ENCODE assay signal across 16 cellular contexts in the genomic region with DNA sequence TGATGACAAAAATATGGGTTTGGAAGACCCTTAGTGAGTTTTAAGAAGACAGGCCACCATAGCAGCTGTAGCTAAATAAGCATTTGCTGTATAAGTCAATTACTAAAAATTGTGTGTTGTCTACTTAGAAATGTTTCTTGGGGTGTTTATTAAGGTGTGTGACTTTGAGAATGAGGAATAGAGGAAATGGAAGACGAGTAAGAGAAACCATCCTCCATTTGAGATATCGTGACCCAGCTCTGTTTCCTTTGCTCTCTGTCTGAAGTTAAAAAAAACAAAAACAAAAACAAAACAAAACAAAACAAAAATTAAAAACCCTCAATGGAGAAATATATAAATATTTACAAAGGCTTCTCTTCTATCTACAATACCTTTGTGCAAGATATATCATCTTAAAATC. TPM values are rescaled to one million over a fixed set of nuclear protein-coding genes. Genes with fewer than 3 reads are reported as not detected.
A peak's percentile ranks its signal among the peaks of the same experiment; 100 is the strongest.
DNase-seq lines count a peak whose midpoint lies in the region; ATAC-seq, FAIRE-seq and TF ChIP-seq lines count a peak whose summit lies in the region.
"Had no signal": no experiment of that assay in that cellular context is flagged by ENCODE, and none has a peak within 500 bp of the region (broad histone marks: within the 10 kb centered on the region; RNA-seq: fewer than 3 reads in every experiment).

No MANE protein-coding gene starts in this region.

- peaks cover 1% of the 10 kb centered on the region for H3K36me3 Mint-ChIP-seq in activated naive CD4-positive, alpha-beta T cell treated with anti-CD3 and anti-CD28 coated beads for 36 hours (ENCODE audit: low read depth)

- no peak for TF ChIP-seq CTCF in PC-3 (conservative IDR thresholded peaks at IDR 0.05; ENCODE audit: low read depth, low read length)
- no peak for TF ChIP-seq CTCF in upper lobe of right lung (IDR thresholded peaks at IDR 0.05)

- peak overlapping the region; percentile 97 for H3K27ac Mint-ChIP-seq in activated naive CD4-positive, alpha-beta T cell treated with anti-CD3 and anti-CD28 coated beads for 36 hours
- H3K27ac Mint-ChIP-seq: nephron progenitor cell had no signal

- H3K9me2 ChIP-seq in PC-3 (replicated peaks; ENCODE audit: low read length), result no peaks in the 10 kb centered on the region

- H3K27me3 ChIP-seq in PC-3 (ENCODE audit: low read length) (no peaks in the 10 kb centered on the region), upper lobe of right lung (no peaks in the 10 kb centered on the region)
- H3K27me3 ChIP-seq: testis had no signal

- BruUV-seq in PC-3 (replicated peaks; lab: Mats Ljungman, UMichigan), result no TSS peak

- DNase-seq in activated naive CD4-positive, alpha-beta T cell treated with anti-CD3 and anti-CD28 coated beads for 36 hours, result no peak
- no peak for DNase-seq in activated naive CD4-positive, alpha-beta T cell treated with Interleukin-2 at 50 U/mL for 16 hours
- DNase-seq in PC-3, result no peak
- no peak for DNase-seq in upper lobe of right lung
- DNase-seq in dedifferentiated amniotic fluid mesenchymal stem cell (ENCODE audit: extremely low spot score), result no peak
- DNase-seq: activated CD4-positive, CD25-positive, alpha-beta regulatory T cell treated with anti-CD3 and anti-CD28 coated beads, Interleukin-2, amount 50 U/mL, for 72 hours; left ventricle myocardium superior; NCI-H69; nephron progenitor cell; testis had no signal

- H2AFZ ChIP-seq in PC-3 (ENCODE audit: low read length), result no peak overlapping the region

- H3K4me3 ChIP-seq in PC-3 (ENCODE audit: low read length), result no peak overlapping the region
- H3K4me3 ChIP-seq in upper lobe of right lung, result no peak overlapping the region
- H3K4me3 ChIP-seq: testis had no signal

- H3K4me3 Mint-ChIP-seq in activated naive CD4-positive, alpha-beta T cell treated with anti-CD3 and anti-CD28 coated beads for 36 hours, result peak overlapping the region; percentile 79
- H3K4me3 Mint-ChIP-seq: nephron progenitor cell had no signal

- H4K20me1 ChIP-seq in PC-3 (ENCODE audit: low read length), result no peaks in the 10 kb centered on the region

- H3K4me2 ChIP-seq in PC-3 (ENCODE audit: low read length), result no peak overlapping the region

- peak; percentile 61 for FAIRE-seq in colon (lab: Jason Lieb, UNC)
- FAIRE-seq: bronchial epithelial cell had no signal

- no peaks in the 10 kb centered on the region for H3K9me3 Mint-ChIP-seq in activated naive CD4-positive, alpha-beta T cell treated with anti-CD3 and anti-CD28 coated beads for 36 hours

- H3K9me3 ChIP-seq in PC-3 (ENCODE audit: low read length) (no peaks in the 10 kb centered on the region), upper lobe of right lung (no peaks in the 10 kb centered on the region)
- H3K9me3 ChIP-seq: testis had no signal

- H3K27ac ChIP-seq in PC-3 (ENCODE audit: low read length) (peak overlapping the region; percentile 95), upper lobe of right lung (peak overlapping the region; percentile 17)
- H3K27ac ChIP-seq: testis had no signal

- H3F3A ChIP-seq in PC-3 (ENCODE audit: low read length, unreplicated experiment), result no peaks in the 10 kb centered on the region

- H3K9ac ChIP-seq in PC-3 (ENCODE audit: low read length), result peak overlapping the region; percentile 59; the same call in 1 of the 2 replicates

- intact Hi-C loops in activated naive CD4-positive, alpha-beta T cell treated with anti-CD3 and anti-CD28 coated beads for 36 hours (cut with micrococcal nuclease), result loop anchor here (2.0 kb wide), 1 partner anchor 111 kb away; a partner anchor contains a TSS
- intact Hi-C loops in PC-3 (cut with micrococcal nuclease) (no loop called here), upper lobe of right lung (cut with DNase I) (no loop called here)

- no peaks in the 10 kb centered on the region for H3K36me3 ChIP-seq in PC-3 (ENCODE audit: low read depth, low read length)
- no peaks in the 10 kb centered on the region for H3K36me3 ChIP-seq in upper lobe of right lung

- H3K79me2 ChIP-seq in PC-3 (ENCODE audit: low read length), result no peaks in the 10 kb centered on the region

- POLR2A ChIA-PET in PC-3 (lab: Charles Lee; ENCODE audit: unreplicated experiment), result no interaction called here

- peaks cover 20% of the 10 kb centered on the region for H3K4me1 ChIP-seq in PC-3 (ENCODE audit: insufficient read depth, low read length)
- H3K4me1 ChIP-seq in upper lobe of right lung, result peaks cover 25% of the 10 kb centered on the region

- ATAC-seq in PC-3 (no peak), upper lobe of right lung (no peak), HG02840 (IDR thresholded peaks at IDR 0.05; ENCODE audit: low FRiP score, unreplicated experiment) (no peak), GM19324 (IDR thresholded peaks at IDR 0.05; ENCODE audit: low FRiP score, unreplicated experiment) (no peak)
- ATAC-seq: left ventricle myocardium superior had no signal

- H3K27me3 Mint-ChIP-seq in activated naive CD4-positive, alpha-beta T cell treated with anti-CD3 and anti-CD28 coated beads for 36 hours (ENCODE audit: low read depth), result no peaks in the 10 kb centered on the region

- H3K4me1 Mint-ChIP-seq in activated naive CD4-positive, alpha-beta T cell treated with anti-CD3 and anti-CD28 coated beads for 36 hours (ENCODE audit: low read depth), result peaks cover 86% of the 10 kb centered on the region

- CTCF ChIA-PET in activated naive CD4-positive, alpha-beta T cell treated with anti-CD3 and anti-CD28 coated beads for 36 hours (lab: Charles Lee), result interaction anchor here (2.5 to 3.2 kb wide), 2 partner anchors 34 to 139 kb away, joined by 11 to 13 read pairs; no protein-coding TSS in a partner anchor
- CTCF ChIA-PET in PC-3 (lab: Charles Lee), result no interaction called here

RNA-seq across cellular contexts. Expression of a gene that starts 41.7 kb away (rescaled TPM):
- not detected for total RNA-seq in activated naive CD4-positive, alpha-beta T cell treated with anti-CD3 and anti-CD28 coated beads for 36 hours
- not detected in 2 replicates for total RNA-seq in PC-3 (2014; rRNA removed)
- not detected for total RNA-seq in upper lobe of right lung
- total RNA-seq: bronchial epithelial cell, HT-29, M059J had no signal
